9 cellular contexts compared by ENCODE assay signal in the genomic region with DNA sequence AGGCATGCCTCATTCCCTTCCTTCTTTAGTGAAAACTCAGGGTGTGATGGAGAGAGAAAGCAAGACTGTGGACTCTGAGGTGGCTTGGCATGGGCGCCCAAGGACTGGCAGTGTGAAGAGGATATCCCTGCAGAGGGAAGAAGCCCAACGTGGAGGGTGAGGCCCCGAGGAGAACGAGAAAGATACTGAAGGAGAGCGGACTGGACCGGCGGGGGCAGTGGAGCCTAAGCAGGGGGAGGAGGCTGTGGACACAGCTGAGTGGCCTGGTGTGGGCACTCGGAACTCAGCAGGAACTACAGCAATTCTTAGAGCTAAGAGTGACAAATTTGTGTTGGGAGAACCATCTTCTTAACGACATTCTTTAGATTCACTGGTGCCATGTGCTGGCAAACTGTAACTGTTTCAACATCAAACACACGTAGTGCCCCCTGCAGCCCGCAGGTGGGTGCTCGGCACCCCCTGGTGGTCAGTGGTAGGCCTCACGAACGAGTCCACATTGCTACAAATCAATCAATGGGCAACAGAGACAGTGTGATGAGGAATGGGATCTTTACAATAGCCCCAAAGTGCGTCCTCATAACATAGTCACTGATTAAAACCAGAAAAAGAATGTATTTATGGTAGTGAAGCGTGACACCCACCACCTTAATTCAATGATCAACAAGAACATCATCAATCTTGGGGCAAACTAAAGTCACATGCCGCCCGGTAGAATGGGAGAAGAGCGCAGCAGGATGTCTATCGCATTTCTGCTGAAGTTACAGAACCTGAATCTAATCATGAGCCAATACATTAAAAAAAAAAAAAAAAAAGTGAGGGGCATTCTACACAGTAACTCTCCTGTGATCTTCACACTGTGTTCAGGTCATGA. TPM values are rescaled to one million over a fixed set of nuclear protein-coding genes. Genes with fewer than 3 reads are reported as not detected.
DNase-seq lines count a peak whose midpoint lies in the region; ATAC-seq and TF ChIP-seq lines count a peak whose summit lies in the region.
"Had no signal": no experiment of that assay in that cellular context is flagged by ENCODE, and none has a peak within 500 bp of the region (broad histone marks: within the 10 kb centered on the region; RNA-seq: fewer than 3 reads in every experiment).

No MANE protein-coding gene starts in this region.

- peak; percentile 34 for DNase-seq in GDM1 (lab: John Stamatoyannopoulos, UW)
- DNase-seq in fibroblast of lung (ENCODE audit: low read depth in 2 of 2): peak; percentile 3 to 16
- DNase-seq in psoas muscle: no peak
- DNase-seq in posterior vena cava (ENCODE audit: low spot score): no peak
- DNase-seq in superior temporal gyrus (ENCODE audit: extremely low spot score): no peak

- peak; percentile 42 for ATAC-seq in HG03432 (IDR thresholded peaks at IDR 0.05; ENCODE audit: unreplicated experiment)
- ATAC-seq in psoas muscle: peak in 3 of 4 donors; percentile 43 to 54 (median 52)
- no peak for ATAC-seq in HG03457 (IDR thresholded peaks at IDR 0.05; ENCODE audit: unreplicated experiment)

- H3K4me1 ChIP-seq in fibroblast of lung (ENCODE audit: control insufficient read depth, extremely low read depth, insufficient read depth, low read length): no peaks in the 10 kb centered on the region
- no peaks in the 10 kb centered on the region for H3K4me1 ChIP-seq in psoas muscle

- H4K20me1 ChIP-seq in fibroblast of lung (ENCODE audit: control insufficient read depth, extremely low read depth, insufficient read depth, low read length): no peaks in the 10 kb centered on the region

- TF ChIP-seq CTCF in VCaP (conservative IDR thresholded peaks at IDR 0.05) (peak; percentile 76), fibroblast of lung (conservative IDR thresholded peaks at IDR 0.05 in 1 of 2, IDR thresholded peaks at IDR 0.05 in 1 of 2; ENCODE audit: low read depth in 1 of 2, low read length in 2 of 2) (peak; percentile 51 to 61), psoas muscle (IDR thresholded peaks at IDR 0.05) (peak; percentile 63)

- WGBS in psoas muscle, 3 donors: 53 to 57% (median 55%) methylated on average over 19 to 20 of the region's 20 CpGs

- no peaks in the 10 kb centered on the region for H3K79me2 ChIP-seq in fibroblast of lung (ENCODE audit: control insufficient read depth, insufficient read depth, low read length)

- H3K27me3 ChIP-seq in fibroblast of lung (ENCODE audit: control insufficient read depth, insufficient read depth, low read length) (peaks cover 2% of the 10 kb centered on the region), psoas muscle (ENCODE audit: insufficient read depth in 3 of 3, low read length in 2 of 3) (no peaks in the 10 kb centered on the region)

- H3K9me3 ChIP-seq in fibroblast of lung (ENCODE audit: control insufficient read depth, insufficient read depth, low read depth, low read length) (no peaks in the 10 kb centered on the region), psoas muscle (no peaks in the 10 kb centered on the region)

- H3K36me3 ChIP-seq in fibroblast of lung (ENCODE audit: control insufficient read depth, insufficient read depth, low read length) (no peaks in the 10 kb centered on the region), psoas muscle (ENCODE audit: insufficient read depth in 1 of 2, low read depth in 1 of 2) (no peaks in the 10 kb centered on the region)

- H3K27ac ChIP-seq in VCaP: no peak overlapping the region
- no peak overlapping the region for H3K27ac ChIP-seq in fibroblast of lung (ENCODE audit: insufficient read depth, low read length)
- H3K27ac ChIP-seq in psoas muscle: no peak overlapping the region

- H3K4me3 ChIP-seq in fibroblast of lung (replicated peaks in 1 of 4; ENCODE audit: control extremely low read depth in 1 of 4, insufficient read depth in 1 of 4, low read depth in 3 of 4, low read length in 4 of 4): no peak overlapping the region
- H3K4me3 ChIP-seq in psoas muscle: no peak overlapping the region

- no peak overlapping the region for H3K9ac ChIP-seq in fibroblast of lung (ENCODE audit: insufficient read depth, low read length)

- no peak overlapping the region for H2AFZ ChIP-seq in fibroblast of lung (ENCODE audit: low read length)

- H3K4me2 ChIP-seq in fibroblast of lung (ENCODE audit: extremely low read depth, insufficient read depth, low read length): no peak overlapping the region

- intact Hi-C loops in psoas muscle (cut with DNase I): loop anchor here (2.0 to 10.0 kb wide), 2 partner anchors 234 kb away; no protein-coding TSS in a partner anchor
- intact Hi-C loops in posterior vena cava (cut with DNase I): no loop called here

RNA-seq across cellular contexts. Expression of a gene that starts 2.0 kb away (rescaled TPM):
- not detected in 2 replicates for total RNA-seq in fibroblast of lung
- not detected in 2 replicates for polyA plus RNA-seq in fibroblast of lung
- polyA plus RNA-seq in fibroblast of lung (2012): not detected in 2 replicates
- not detected in 2 replicates for polyA minus RNA-seq in fibroblast of lung (ENCODE audit: low replicate concordance)
- total RNA-seq in psoas muscle: 1 to 10 TPM in 1 of 4 donors, under 1 TPM in 2, not detected in 1; 0.54 to 1.1 (median 0.64) TPM
- polyA plus RNA-seq in psoas muscle: under 1 TPM in 2 of 3 donors, not detected in 1; 0.39 to 0.44 TPM
- total RNA-seq in posterior vena cava: under 1 TPM in 1 of 2 donors, not detected in 1; 0.83 TPM
- total RNA-seq: renal cortical epithelial cell had no signal

RNA-seq across cellular contexts. Expression of a gene that starts 48.5 kb away (rescaled TPM):
- not detected in 2 replicates for total RNA-seq in fibroblast of lung
- polyA plus RNA-seq in fibroblast of lung: not detected in 2 replicates
- polyA plus RNA-seq in fibroblast of lung (2012): not detected in 2 replicates
- not detected in 2 replicates for polyA minus RNA-seq in fibroblast of lung (ENCODE audit: low replicate concordance)
- 1 to 10 TPM in 1 of 4 donors, under 1 TPM in 3; 0.55 to 1.3 (median 0.69) TPM for total RNA-seq in psoas muscle
- polyA plus RNA-seq in psoas muscle: under 1 TPM; 0.05 to 0.42 (median 0.25) TPM
- 1 to 10 TPM in 1 of 2 donors, under 1 TPM in 1; 0.19 to 2.6 TPM for total RNA-seq in posterior vena cava
- total RNA-seq: renal cortical epithelial cell had no signal

Comparison
In these comparisons a context has a peak if more than half of its experiments do, and no peak if none do; other contexts are left out.
1. DNase-seq: peak in GDM1 (single experiment) and fibroblast of lung (2 of 2); none in psoas muscle (0 of 2), posterior vena cava (single experiment) and superior temporal gyrus (single experiment).
2. intact Hi-C loops: an anchor here in psoas muscle (2.0 to 10.0 kb wide); none called in posterior vena cava.
3. Peak in every context shown above with its lines, with median percentiles within 50 percentile points of each other: CTCF ChIP-seq.